10 cellular contexts compared by ENCODE assay signal in the genomic region with DNA sequence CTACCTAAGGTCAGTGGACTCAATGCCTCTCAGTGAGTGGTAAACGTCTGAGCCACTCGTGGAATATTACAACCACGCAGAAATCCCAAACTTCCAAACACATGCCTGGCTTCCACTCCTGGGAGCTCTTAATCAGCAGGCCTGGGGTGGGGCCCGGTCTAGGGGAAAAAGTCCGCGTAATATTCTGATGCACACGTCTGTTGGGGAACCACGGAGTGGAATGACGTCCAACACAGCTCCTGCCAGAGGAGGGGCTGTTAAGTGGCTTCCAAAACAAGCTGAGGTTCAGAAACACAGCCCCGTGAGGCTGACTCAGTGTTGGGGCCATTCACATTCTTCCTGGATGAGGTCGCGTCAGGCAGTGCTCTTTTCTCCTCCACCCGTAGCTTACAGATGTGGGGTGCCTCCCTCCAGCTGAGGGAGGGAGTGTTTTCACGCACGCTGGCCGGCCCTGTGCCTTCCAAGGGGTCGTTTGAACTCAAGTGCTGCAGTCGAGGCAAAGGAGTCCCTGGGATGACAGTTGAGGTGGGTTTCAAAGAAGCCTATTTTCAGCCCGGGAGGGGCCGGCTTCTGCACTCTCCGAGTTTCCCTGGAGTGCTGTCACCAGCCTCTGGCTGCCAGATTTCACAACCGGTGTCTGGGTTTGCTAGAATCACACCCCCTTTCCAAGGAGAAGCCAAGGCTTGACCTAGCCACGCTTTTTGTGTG.
DNase-seq lines count a peak whose midpoint lies in the region; ATAC-seq and TF ChIP-seq lines count a peak whose summit lies in the region.
"Had no signal": no experiment of that assay in that cellular context is flagged by ENCODE, and none has a peak within 500 bp of the region (broad histone marks: within the 10 kb centered on the region; RNA-seq: fewer than 3 reads in every experiment).

No MANE protein-coding gene starts in this region.

- H3K9me2 ChIP-seq in PC-9 (ENCODE audit: insufficient read depth): no peaks in the 10 kb centered on the region

- TF ChIP-seq CTCF in PC-9 (conservative IDR thresholded peaks at IDR 0.05): no peak
- no peak for TF ChIP-seq CTCF in esophagus muscularis mucosa (IDR thresholded peaks at IDR 0.05)
- TF ChIP-seq CTCF in BE2C (IDR thresholded peaks at IDR 0.05; ENCODE audit: low read depth, low read length): no peak

- intact Hi-C loops in PC-9 (cut with micrococcal nuclease; ENCODE audit: unreplicated experiment): loop anchor here (1.0 kb wide), 1 partner anchor 128 kb away; no protein-coding TSS in a partner anchor
- intact Hi-C loops in esophagus muscularis mucosa (cut with DNase I): no loop called here

- H3K4me3 Mint-ChIP-seq in activated T-cell treated with anti-CD3 and anti-CD28 coated beads, Interleukin-2, amount 50 U/mL, for 4 hours: no peak overlapping the region

- peaks cover 3% of the 10 kb centered on the region for H3K27me3 Mint-ChIP-seq in activated T-cell treated with anti-CD3 and anti-CD28 coated beads, Interleukin-2, amount 50 U/mL, for 4 hours (ENCODE audit: low read depth)

- DNase-seq in 8988T (peak; percentile 68), PC-9 (peak; percentile 53 to 56), esophagus muscularis mucosa (ENCODE audit: extremely low spot score) (peak; percentile 96), KG1 (lab: John Stamatoyannopoulos, UW) (no peak), BE2C (no peak)
- DNase-seq in activated T-cell treated with anti-CD3 and anti-CD28 coated beads, Interleukin-2, amount 50 U/mL, for 4 hours: no peak

- WGBS in esophagus muscularis mucosa: 27% methylated on average over 14 of the region's 23 CpGs

- no peaks in the 10 kb centered on the region for H3K36me3 Mint-ChIP-seq in activated T-cell treated with anti-CD3 and anti-CD28 coated beads, Interleukin-2, amount 50 U/mL, for 4 hours (ENCODE audit: insufficient read depth)

- peaks cover 11% of the 10 kb centered on the region for H3K9me3 ChIP-seq in PC-9 (ENCODE audit: insufficient read depth, low read depth)
- H3K9me3 ChIP-seq in esophagus muscularis mucosa: peaks cover 0 to 10% (median 4%) of the 10 kb centered on the region in 4 donors
- no peaks in the 10 kb centered on the region for H3K9me3 ChIP-seq in mucosa of rectum (ENCODE audit: control insufficient read depth in 2 of 2, low read length in 2 of 2)
- H3K9me3 ChIP-seq in BE2C: no peaks in the 10 kb centered on the region; the same call in 1 of the 2 replicates

- no peaks in the 10 kb centered on the region for H3K79me2 ChIP-seq in PC-9 (ENCODE audit: low read depth)

- no peak overlapping the region for H2AFZ ChIP-seq in PC-9

- ATAC-seq in activated T-cell treated with anti-CD3 and anti-CD28 coated beads, Interleukin-2, amount 50 U/mL, for 4 hours: no peak
- no peak for ATAC-seq in GM19324 (IDR thresholded peaks at IDR 0.05; ENCODE audit: low FRiP score, unreplicated experiment)

- H3K27me3 ChIP-seq in PC-9 (ENCODE audit: insufficient read depth, low read depth) (peaks cover 12% of the 10 kb centered on the region; the same call in 1 of the 2 replicates), esophagus muscularis mucosa (peaks cover 0 to 4% (median 0%) of the 10 kb centered on the region in 4 donors), mucosa of rectum (ENCODE audit: control insufficient read depth in 2 of 2, insufficient read depth in 2 of 2, low read length in 2 of 2) (no peaks in the 10 kb centered on the region), BE2C (peaks cover 6% of the 10 kb centered on the region)
- H3K27me3 ChIP-seq: BLaER1 treated with 17β-estradiol and CSF1 and Interleukin-3, amounts not matched to agents 10 nM and 100 nM had no signal

- POLR2A ChIA-PET in PC-9 (lab: Charles Lee; ENCODE audit: unreplicated experiment): interaction anchor here (0.5 to 0.6 kb wide), 2 partner anchors 17 to 36 kb away, joined by 3 read pairs; no protein-coding TSS in a partner anchor

- H3K4me3 ChIP-seq in PC-9 (no peak overlapping the region), esophagus muscularis mucosa (peak overlapping the region in 3 of 4 donors; percentile 4 to 39 (median 30)), mucosa of rectum (ENCODE audit: low read length in 2 of 2) (no peak overlapping the region), BE2C (ENCODE audit: low read depth, low read length) (no peak overlapping the region)
- H3K4me3 ChIP-seq: BLaER1 treated with 17β-estradiol and CSF1 and Interleukin-3, amounts not matched to agents 10 nM and 100 nM had no signal

- no peak overlapping the region for H3K9ac ChIP-seq in mucosa of rectum (ENCODE audit: low read depth in 1 of 2, low read length in 2 of 2)
- H3K9ac ChIP-seq: BLaER1 treated with 17β-estradiol and CSF1 and Interleukin-3, amounts not matched to agents 10 nM and 100 nM had no signal

- no peaks in the 10 kb centered on the region for H3K9me3 Mint-ChIP-seq in activated T-cell treated with anti-CD3 and anti-CD28 coated beads, Interleukin-2, amount 50 U/mL, for 4 hours

- CTCF ChIA-PET in PC-9 (lab: Charles Lee): interaction anchor here (1.0 to 1.1 kb wide), 2 partner anchors 73 to 80 kb away, joined by 3 read pairs; a partner anchor contains a TSS

- no peaks in the 10 kb centered on the region for H4K20me1 ChIP-seq in PC-9 (ENCODE audit: insufficient read depth)
- H4K20me1 ChIP-seq: BLaER1 treated with 17β-estradiol and CSF1 and Interleukin-3, amounts not matched to agents 10 nM and 100 nM had no signal

- H3K36me3 ChIP-seq in PC-9 (ENCODE audit: low read depth): no peaks in the 10 kb centered on the region
- H3K36me3 ChIP-seq in esophagus muscularis mucosa: no peaks in the 10 kb centered on the region
- no peaks in the 10 kb centered on the region for H3K36me3 ChIP-seq in mucosa of rectum (ENCODE audit: control insufficient read depth in 2 of 2, insufficient read depth in 2 of 2, low read length in 2 of 2)
- H3K36me3 ChIP-seq in BE2C: no peaks in the 10 kb centered on the region
- H3K36me3 ChIP-seq: BLaER1 treated with 17β-estradiol and CSF1 and Interleukin-3, amounts not matched to agents 10 nM and 100 nM had no signal

- H3K27ac ChIP-seq in PC-9 (peak overlapping the region; percentile 31; the same call in 1 of the 2 replicates), esophagus muscularis mucosa (replicated peaks in 1 of 4) (peak overlapping the region; percentile 73 to 83 (median 80)), mucosa of rectum (ENCODE audit: low read depth in 2 of 2, low read length in 2 of 2) (peak overlapping the region; percentile 71 to 72)
- H3K27ac ChIP-seq: BLaER1 treated with 17β-estradiol and CSF1 and Interleukin-3, amounts not matched to agents 10 nM and 100 nM; VCaP had no signal

- no TSS peak for BruUV-seq in PC-9 (replicated peaks; lab: Mats Ljungman, UMichigan)

- TF ChIP-seq EP300 in esophagus muscularis mucosa (IDR thresholded peaks at IDR 0.05): no peak

- TF ChIP-seq POLR2A in esophagus muscularis mucosa (IDR thresholded peaks at IDR 0.05; ENCODE audit: low read depth): no peak

- no peaks in the 10 kb centered on the region for H3F3A ChIP-seq in PC-9 (ENCODE audit: insufficient read depth, low read depth)

- H3K4me1 Mint-ChIP-seq in activated T-cell treated with anti-CD3 and anti-CD28 coated beads, Interleukin-2, amount 50 U/mL, for 4 hours (ENCODE audit: low read depth): no peaks in the 10 kb centered on the region

- no peaks in the 10 kb centered on the region for H3K4me1 ChIP-seq in PC-9 (replicated peaks; ENCODE audit: insufficient read depth)
- H3K4me1 ChIP-seq in esophagus muscularis mucosa: peaks cover 7 to 35% (median 28%) of the 10 kb centered on the region in 4 donors
- H3K4me1 ChIP-seq in mucosa of rectum (ENCODE audit: control insufficient read depth in 2 of 2, insufficient read depth in 2 of 2, low read length in 2 of 2): no peaks in the 10 kb centered on the region
- H3K4me1 ChIP-seq in BE2C: no peaks in the 10 kb centered on the region
- H3K4me1 ChIP-seq: BLaER1 treated with 17β-estradiol and CSF1 and Interleukin-3, amounts not matched to agents 10 nM and 100 nM had no signal

- H3K4me2 ChIP-seq in PC-9: peak overlapping the region; percentile 29; the same call in 1 of the 2 replicates
- H3K4me2 ChIP-seq: BLaER1 treated with 17β-estradiol and CSF1 and Interleukin-3, amounts not matched to agents 10 nM and 100 nM had no signal

Comparison
In these comparisons a context has a peak if more than half of its experiments do, and no peak if none do; other contexts are left out.
1. DNase-seq: peak in 8988T (single experiment), PC-9 (2 of 2) and esophagus muscularis mucosa (single experiment); none in KG1 (single experiment), activated T-cell treated with anti-CD3 and anti-CD28 coated beads, Interleukin-2, amount 50 U/mL, for 4 hours (single experiment) and BE2C (single experiment).
2. H3K4me3 ChIP-seq: peak in esophagus muscularis mucosa (3 of 4); none in PC-9 (single experiment), mucosa of rectum (0 of 2) and BE2C (single experiment).
3. Peak in every context shown above with its lines, with median percentiles within 50 percentile points of each other: H3K27ac ChIP-seq.